In the genomic region with DNA sequence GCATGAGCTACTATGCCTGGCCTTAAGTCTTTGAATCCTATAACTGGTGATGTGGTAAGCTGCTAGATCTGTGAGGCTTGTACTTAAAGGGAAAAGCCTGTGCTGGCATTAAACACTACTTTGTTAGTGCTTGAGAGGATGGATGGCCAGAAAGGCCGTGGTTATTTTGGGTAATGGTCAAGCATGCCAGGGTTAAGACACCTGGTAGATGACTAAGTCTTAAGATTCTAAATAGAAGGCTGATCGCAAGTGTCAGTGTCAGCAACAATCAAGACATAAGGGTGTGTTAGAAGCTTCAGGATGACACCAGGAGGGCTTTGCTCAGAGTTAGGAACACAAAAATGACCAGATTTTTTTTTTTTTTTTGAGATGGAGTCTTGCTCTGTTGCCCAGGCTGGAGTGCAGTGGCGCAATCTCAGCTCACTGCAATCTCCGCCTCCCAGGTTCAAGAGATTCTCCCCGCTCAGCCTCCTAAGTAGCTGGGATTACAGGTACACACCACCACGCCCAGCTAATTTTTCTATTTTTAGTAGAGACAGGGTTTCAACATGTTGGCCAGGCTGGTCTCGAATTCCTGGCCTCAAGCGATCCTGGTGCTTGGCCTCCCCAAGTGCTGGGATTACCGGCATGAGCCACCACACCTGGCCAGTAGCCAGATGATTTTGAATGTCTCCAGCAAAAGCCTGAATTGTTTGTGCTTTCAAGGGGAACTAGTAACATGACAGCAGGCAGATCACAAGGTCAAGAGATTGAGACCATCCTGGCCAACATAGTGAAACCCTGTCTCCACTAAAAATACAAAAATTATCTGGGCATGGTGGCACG, we compare ENCODE assay signal across 5 cellular contexts. TPM values are rescaled to one million over a fixed set of nuclear protein-coding genes. Genes with fewer than 3 reads are reported as not detected.
"Had no signal": no experiment of that assay in that cellular context is flagged by ENCODE, and none has a peak within 500 bp of the region (broad histone marks: within the 10 kb centered on the region; RNA-seq: fewer than 3 reads in every experiment).

No MANE protein-coding gene starts in this region.

RNA-seq across cellular contexts. Expression of a gene that starts 41.7 kb away (rescaled TPM):
- total RNA-seq: K562, OCI-LY7, Peyer's patch, Right ventricle myocardium inferior, SJCRH30 had no signal
- polyA plus RNA-seq: K562 had no signal
